8 cellular contexts compared by ENCODE assay signal in genomic region chr12:99619389-99620158, GRCh38. TPM values are rescaled to one million over a fixed set of nuclear protein-coding genes. Genes with fewer than 3 reads are reported as not detected.
A peak's percentile ranks its signal among the peaks of the same experiment; 100 is the strongest.
DNase-seq lines count a peak whose midpoint lies in the region; ATAC-seq, FAIRE-seq and TF ChIP-seq lines count a peak whose summit lies in the region.

No MANE protein-coding gene starts in this region.

- H3K4me3 Mint-ChIP-seq in activated T-cell treated with anti-CD3 and anti-CD28 coated beads, Interleukin-2, amount 50 U/mL, for 72 hours = no peak overlapping the region

- H3K27ac ChIP-seq in adrenal gland = no peak overlapping the region

- no peak overlapping the region for H3K4me3 ChIP-seq in adrenal gland

- no peaks in the 10 kb centered on the region for H3K27me3 Mint-ChIP-seq in activated T-cell treated with anti-CD3 and anti-CD28 coated beads, Interleukin-2, amount 50 U/mL, for 72 hours (ENCODE audit: low read depth)

- peaks cover 4 to 16% of the 10 kb centered on the region in 2 donors for H3K9me3 Mint-ChIP-seq in activated T-cell treated with anti-CD3 and anti-CD28 coated beads, Interleukin-2, amount 50 U/mL, for 72 hours

- H3K36me3 Mint-ChIP-seq in activated T-cell treated with anti-CD3 and anti-CD28 coated beads, Interleukin-2, amount 50 U/mL, for 72 hours (ENCODE audit: insufficient read depth in 2 of 2) = no peaks in the 10 kb centered on the region

- ATAC-seq in activated T-cell treated with anti-CD3 and anti-CD28 coated beads, Interleukin-2, amount 50 U/mL, for 72 hours (replicated peaks in 1 of 2) = peak in 1 of 2 donors; percentile 27
- ATAC-seq in GM21737 (IDR thresholded peaks at IDR 0.05; ENCODE audit: unreplicated experiment) = peak; percentile 90

- H3K27me3 ChIP-seq in adrenal gland = no peaks in the 10 kb centered on the region

- no peaks in the 10 kb centered on the region for H3K4me1 ChIP-seq in adrenal gland (replicated peaks in 1 of 2)

- intact Hi-C loops in adrenal gland (cut with DNase I) = no loop called here

- peak; percentile 9 to 56 (median 46) for TF ChIP-seq CTCF in adrenal gland (IDR thresholded peaks at IDR 0.05)

- H3K9me3 ChIP-seq in adrenal gland (replicated peaks in 1 of 3) = no peaks in the 10 kb centered on the region

- FAIRE-seq in frontal cortex (lab: Jason Lieb, UNC) = no peak

- H3K36me3 ChIP-seq in adrenal gland (replicated peaks in 1 of 2) = no peaks in the 10 kb centered on the region

- peak; percentile 0 to 2 for DNase-seq in activated T-cell treated with anti-CD3 and anti-CD28 coated beads, Interleukin-2, amount 50 U/mL, for 72 hours
- DNase-seq in activated T-cell treated with anti-CD3 and anti-CD28 coated beads for 4 hours = no peak
- DNase-seq in HT-29 (ENCODE audit: low spot score) = peak; percentile 38
- peak in 5 of 7 donors; percentile 12 to 39 (median 31) for DNase-seq in adrenal gland
- peak; percentile 19 for DNase-seq in myocyte (ENCODE audit: low read depth)
- DNase-seq in frontal cortex (ENCODE audit: low spot score in 2 of 2) = no peak
- no peak for DNase-seq in NCI-H2196 (lab: John Stamatoyannopoulos, UW; ENCODE audit: unreplicated experiment)

- 58 to 88% (median 63%) methylated on average over 5 to 7 of the region's 7 CpGs for WGBS in adrenal gland, 4 donors

- H3K27ac Mint-ChIP-seq in activated T-cell treated with anti-CD3 and anti-CD28 coated beads, Interleukin-2, amount 50 U/mL, for 72 hours = no peak overlapping the region

- TF ChIP-seq POLR2A in adrenal gland (IDR thresholded peaks at IDR 0.05) = no peak

- H3K4me1 Mint-ChIP-seq in activated T-cell treated with anti-CD3 and anti-CD28 coated beads, Interleukin-2, amount 50 U/mL, for 72 hours (ENCODE audit: low read depth) = no peaks in the 10 kb centered on the region

RNA-seq across cellular contexts. Expression of gene GARIN6, which starts 28.0 kb away (rescaled TPM):
- not detected for total RNA-seq in activated T-cell treated with anti-CD3 and anti-CD28 coated beads, Interleukin-2, amount 50 U/mL, for 72 hours
- not detected in 2 replicates for total RNA-seq in HT-29 (2014; rRNA removed; shearing (Covaris generic))
- total RNA-seq in adrenal gland (not detected), myocyte (not detected in 2 replicates), frontal cortex (not detected)
- polyA plus RNA-seq in adrenal gland = not detected
- polyA plus RNA-seq in myocyte (2012) = not detected

Comparison
In these comparisons a context has a peak if more than half of its experiments do, and no peak if none do; other contexts are left out.
1. DNase-seq: peak in activated T-cell treated with anti-CD3 and anti-CD28 coated beads, Interleukin-2, amount 50 U/mL, for 72 hours (2 of 2), HT-29 (single experiment), adrenal gland (5 of 7) and myocyte (single experiment); none in activated T-cell treated with anti-CD3 and anti-CD28 coated beads for 4 hours (single experiment), frontal cortex (0 of 2) and NCI-H2196 (single experiment).